Comparison of ENCODE assay signal across 18 cellular contexts in genomic region chr11:2997406-2997805, GRCh38.
"Had no signal": no experiment of that assay in that cellular context is flagged by ENCODE, and none has a peak within 500 bp of the region (broad histone marks: within the 10 kb centered on the region; RNA-seq: fewer than 3 reads in every experiment).

No MANE protein-coding gene starts in this region.

- H3K4me1 Mint-ChIP-seq: activated naive CD8-positive, alpha-beta T cell treated with anti-CD3 and anti-CD28 coated beads for 36 hours had no signal

- H3K9me3 Mint-ChIP-seq: activated CD4-positive, alpha-beta memory T cell treated with anti-CD3 and anti-CD28 coated beads, Interleukin-2, amount 10 ng/mL, durations not matched to agents 7 days and 5 days; activated naive CD8-positive, alpha-beta T cell treated with anti-CD3 and anti-CD28 coated beads for 36 hours; immature natural killer cell had no signal

- H3K27me3 Mint-ChIP-seq: activated CD4-positive, alpha-beta memory T cell treated with anti-CD3 and anti-CD28 coated beads, Interleukin-2, amount 10 ng/mL, durations not matched to agents 7 days and 5 days; activated naive CD8-positive, alpha-beta T cell treated with anti-CD3 and anti-CD28 coated beads for 36 hours had no signal

- H3K4me3 Mint-ChIP-seq: activated CD4-positive, alpha-beta memory T cell treated with anti-CD3 and anti-CD28 coated beads, Interleukin-2, amount 10 ng/mL, durations not matched to agents 7 days and 5 days; activated naive CD8-positive, alpha-beta T cell treated with anti-CD3 and anti-CD28 coated beads for 36 hours; immature natural killer cell had no signal

- ATAC-seq: gastrocnemius medialis, heart left ventricle had no signal

- H3K27ac Mint-ChIP-seq: activated CD4-positive, alpha-beta memory T cell treated with anti-CD3 and anti-CD28 coated beads, Interleukin-2, amount 10 ng/mL, durations not matched to agents 7 days and 5 days; activated naive CD8-positive, alpha-beta T cell treated with anti-CD3 and anti-CD28 coated beads for 36 hours; immature natural killer cell had no signal

- H3K4me3 ChIP-seq: gastrocnemius medialis, heart left ventricle, prostate gland, right atrium auricular region, tibial nerve, uterus had no signal

- H3K9me3 ChIP-seq: gastrocnemius medialis, heart left ventricle, prostate gland, right atrium auricular region, tibial nerve, uterus had no signal

- H3K36me3 ChIP-seq: prostate gland, uterus had no signal

- DNase-seq: activated CD4-positive, alpha-beta memory T cell treated with anti-CD3 and anti-CD28 coated beads, Interleukin-2, amount 10 ng/mL, durations not matched to agents 7 days and 5 days; activated gamma-delta T cell treated with Interleukin-2 at 50 U/mL for 16 hours; activated naive CD8-positive, alpha-beta T cell treated with anti-CD3 and anti-CD28 coated beads for 36 hours; amniotic stem cell; caudate nucleus; gastrocnemius medialis; heart left ventricle; immature natural killer cell; occipital lobe; stimulated activated CD4-positive, alpha-beta T cell treated with anti-CD3 and anti-CD28 coated beads, Interleukin-2, amount 100 ng/mL, for 24 hours; stimulated activated naive CD4-positive, alpha-beta T cell treated with Interleukin-2 at 50 U/mL for 16 hours; SW 1271; T-helper 2 cell; uterus; WERI-Rb-1 had no signal

- H3K27me3 ChIP-seq: gastrocnemius medialis, heart left ventricle, right atrium auricular region, tibial nerve, uterus had no signal

- H3K27ac ChIP-seq: gastrocnemius medialis, heart left ventricle, right atrium auricular region, uterus, WERI-Rb-1 had no signal

- H3K4me1 ChIP-seq: uterus had no signal
